Comparison of ENCODE assay signal across 23 cellular contexts in the genomic region with DNA sequence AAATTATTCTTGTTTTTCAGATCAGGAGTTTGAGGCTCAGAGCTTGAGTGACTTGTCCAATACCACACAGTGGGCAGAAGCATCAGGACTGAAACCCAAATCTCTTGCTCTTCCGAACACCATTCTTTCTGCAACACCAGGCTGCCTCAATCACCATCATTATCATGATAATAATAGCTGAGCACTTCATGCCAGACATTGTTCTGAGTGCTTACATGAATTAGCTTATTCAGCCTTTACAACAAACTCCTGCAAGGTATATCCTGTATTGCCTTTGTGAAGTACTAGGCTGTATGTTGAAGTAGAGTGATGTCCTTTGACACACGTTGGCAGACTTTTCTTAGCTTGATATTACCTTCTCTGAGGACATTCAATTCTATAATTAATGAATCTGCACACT.
"Had no signal": no experiment of that assay in that cellular context is flagged by ENCODE, and none has a peak within 500 bp of the region (broad histone marks: within the 10 kb centered on the region; RNA-seq: fewer than 3 reads in every experiment).

No MANE protein-coding gene starts in this region.

- H3K4me3 ChIP-seq: colonic mucosa, dorsolateral prefrontal cortex, lower lobe of right lung, mucosa of descending colon, pancreas, stomach, transverse colon, vagina had no signal

- DNase-seq: activated CD4-positive, alpha-beta memory T cell treated with anti-CD3 and anti-CD28 coated beads, Interleukin-2, amount 10 ng/mL, durations not matched to agents 7 days and 5 days; activated CD4-positive, alpha-beta T cell treated with anti-CD3 and anti-CD28 coated beads, Interleukin-2, amount 10 ng/mL, durations not matched to agents 24 days and 14 days; activated effector memory CD4-positive, alpha-beta T cell treated with anti-CD3 and anti-CD28 coated beads, Interleukin-2, amount 50 U/mL, for 16 hours; activated naive CD4-positive, alpha-beta T cell treated with anti-CD3 and anti-CD28 coated beads, Interleukin-2, amount 10 ng/mL, durations not matched to agents 7 days and 5 days; activated T-cell treated with anti-CD3 and anti-CD28 coated beads, Interleukin-2, amount 50 U/mL, for 72 hours; amygdala; colonic mucosa; dorsolateral prefrontal cortex; effector memory CD8-positive, alpha-beta T cell; foreskin melanocyte; kidney; lower lobe of right lung; mesendoderm; mucosa of descending colon; nephron progenitor cell; pancreas; right cardiac atrium; stomach; transverse colon had no signal

- H3K27me3 Mint-ChIP-seq: activated CD4-positive, alpha-beta memory T cell treated with anti-CD3 and anti-CD28 coated beads, Interleukin-2, amount 10 ng/mL, durations not matched to agents 7 days and 5 days; effector memory CD8-positive, alpha-beta T cell had no signal

- H3K9me3 Mint-ChIP-seq: activated naive CD4-positive, alpha-beta T cell treated with anti-CD3 and anti-CD28 coated beads, Interleukin-2, amount 10 ng/mL, durations not matched to agents 7 days and 5 days; activated T-cell treated with anti-CD3 and anti-CD28 coated beads, Interleukin-2, amount 50 U/mL, for 72 hours; effector memory CD8-positive, alpha-beta T cell had no signal

- H3K27ac Mint-ChIP-seq: activated CD4-positive, alpha-beta memory T cell treated with anti-CD3 and anti-CD28 coated beads, Interleukin-2, amount 10 ng/mL, durations not matched to agents 7 days and 5 days; activated CD4-positive, alpha-beta T cell treated with anti-CD3 and anti-CD28 coated beads, Interleukin-2, amount 10 ng/mL, durations not matched to agents 24 days and 14 days; activated naive CD4-positive, alpha-beta T cell treated with anti-CD3 and anti-CD28 coated beads, Interleukin-2, amount 10 ng/mL, durations not matched to agents 7 days and 5 days; activated T-cell treated with anti-CD3 and anti-CD28 coated beads, Interleukin-2, amount 50 U/mL, for 72 hours; effector memory CD8-positive, alpha-beta T cell; nephron progenitor cell had no signal

- H3K4me1 Mint-ChIP-seq: activated naive CD4-positive, alpha-beta T cell treated with anti-CD3 and anti-CD28 coated beads, Interleukin-2, amount 10 ng/mL, durations not matched to agents 7 days and 5 days had no signal

- H3K9me3 ChIP-seq: colonic mucosa, lower lobe of right lung, mucosa of descending colon, pancreas, stomach, transverse colon, vagina had no signal

- H3K4me1 ChIP-seq: colonic mucosa, vagina had no signal

- H3K27me3 ChIP-seq: colonic mucosa, dorsolateral prefrontal cortex, pancreas, stomach, transverse colon, vagina had no signal

- H3K4me3 Mint-ChIP-seq: activated CD4-positive, alpha-beta memory T cell treated with anti-CD3 and anti-CD28 coated beads, Interleukin-2, amount 10 ng/mL, durations not matched to agents 7 days and 5 days; activated CD4-positive, alpha-beta T cell treated with anti-CD3 and anti-CD28 coated beads, Interleukin-2, amount 10 ng/mL, durations not matched to agents 24 days and 14 days; activated naive CD4-positive, alpha-beta T cell treated with anti-CD3 and anti-CD28 coated beads, Interleukin-2, amount 10 ng/mL, durations not matched to agents 7 days and 5 days; activated T-cell treated with anti-CD3 and anti-CD28 coated beads, Interleukin-2, amount 50 U/mL, for 72 hours; effector memory CD8-positive, alpha-beta T cell; nephron progenitor cell had no signal

- H3K36me3 Mint-ChIP-seq: activated naive CD4-positive, alpha-beta T cell treated with anti-CD3 and anti-CD28 coated beads, Interleukin-2, amount 10 ng/mL, durations not matched to agents 7 days and 5 days had no signal

- ATAC-seq: activated CD4-positive, CD25-positive, alpha-beta regulatory T cell treated with anti-CD3 and anti-CD28 coated beads, Interleukin-2, amount 50 U/mL, for 24 hours; effector memory CD8-positive, alpha-beta T cell; esophagus mucosa; left lobe of liver; lower lobe of right lung; mucosa of descending colon; pancreas; right cardiac atrium had no signal

- H3K36me3 ChIP-seq: colonic mucosa, lower lobe of right lung, pancreas, stomach, transverse colon, vagina had no signal

- H3K27ac ChIP-seq: colonic mucosa, dorsolateral prefrontal cortex, lower lobe of right lung, pancreas, stomach, transverse colon, vagina had no signal
